In the genomic region with DNA sequence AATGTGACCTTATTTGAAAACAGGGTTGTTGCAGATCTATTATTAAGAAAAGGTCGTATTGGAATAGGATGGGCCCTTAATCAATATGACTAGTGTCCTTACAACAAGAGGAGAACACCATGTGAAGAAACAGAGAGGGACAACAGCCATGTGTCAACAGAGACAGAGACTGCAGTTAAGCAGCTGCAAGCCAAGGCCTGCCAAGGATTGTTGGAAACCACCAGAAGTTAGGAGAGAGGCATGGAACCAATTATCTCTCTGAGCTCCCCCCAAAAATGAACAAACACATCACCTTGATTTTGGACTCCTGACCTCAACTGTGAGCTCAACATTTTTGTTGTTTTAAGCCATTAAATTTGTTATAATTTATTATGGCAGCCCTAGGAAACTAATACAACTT, we compare ENCODE assay signal across 23 cellular contexts.
"Had no signal": no experiment of that assay in that cellular context is flagged by ENCODE, and none has a peak within 500 bp of the region (broad histone marks: within the 10 kb centered on the region; RNA-seq: fewer than 3 reads in every experiment).

No MANE protein-coding gene starts in this region.

- H3K27ac Mint-ChIP-seq: endodermal cell; naive thymus-derived CD8-positive, alpha-beta T cell; stimulated activated memory B cell treated with anti-CD40 and anti-IgM and Interleukin-4, amounts not matched to agents 10 μg/mL and 1 μg/mL and 100 μg/mL, for 72 hours; stimulated activated naive CD8-positive, alpha-beta T cell treated with anti-CD3 and anti-CD28 coated beads, Interleukin-15, Interleukin-2, amounts not matched to agents 100 ng/mL and 50 ng/mL, for 24 hours had no signal

- H3K4me1 Mint-ChIP-seq: naive thymus-derived CD8-positive, alpha-beta T cell; stimulated activated memory B cell treated with anti-CD40 and anti-IgM and Interleukin-4, amounts not matched to agents 10 μg/mL and 1 μg/mL and 100 μg/mL, for 72 hours had no signal

- H3K4me1 ChIP-seq: gastroesophageal sphincter, psoas muscle, right lobe of liver, spleen, upper lobe of left lung, vagina had no signal

- DNase-seq: effector CD4-positive, alpha-beta T cell; endodermal cell; erythroblast; foreskin fibroblast; glutamatergic neuron; islet precursor cell; mammary epithelial cell; naive thymus-derived CD8-positive, alpha-beta T cell; psoas muscle; retina; right lobe of liver; spleen; stimulated activated CD4-positive, alpha-beta T cell treated with anti-CD3 and anti-CD28 coated beads, Interleukin-15, amount 100 ng/mL, for 24 hours; stimulated activated CD4-positive, alpha-beta T cell treated with anti-CD3 and anti-CD28 coated beads, Interleukin-1b, Interleukin-23, amount 100 ng/mL, for 48 hours; stimulated activated CD4-positive, alpha-beta T cell treated with anti-CD3 and anti-CD28 coated beads, Interleukin-4, amount 100 ng/mL, for 24 hours; tibial artery; upper lobe of left lung had no signal

- H3K4me3 Mint-ChIP-seq: endodermal cell; naive thymus-derived CD8-positive, alpha-beta T cell; stimulated activated memory B cell treated with anti-CD40 and anti-IgM and Interleukin-4, amounts not matched to agents 10 μg/mL and 1 μg/mL and 100 μg/mL, for 72 hours; stimulated activated naive CD8-positive, alpha-beta T cell treated with anti-CD3 and anti-CD28 coated beads, Interleukin-15, Interleukin-2, amounts not matched to agents 100 ng/mL and 50 ng/mL, for 24 hours had no signal

- ATAC-seq: gastroesophageal sphincter; left lobe of liver; naive thymus-derived CD8-positive, alpha-beta T cell; psoas muscle; stimulated activated memory B cell treated with anti-CD40 and anti-IgM and Interleukin-4, amounts not matched to agents 10 μg/mL and 1 μg/mL and 100 μg/mL, for 72 hours had no signal

- H3K27me3 Mint-ChIP-seq: stimulated activated memory B cell treated with anti-CD40 and anti-IgM and Interleukin-4, amounts not matched to agents 10 μg/mL and 1 μg/mL and 100 μg/mL, for 72 hours; stimulated activated naive CD8-positive, alpha-beta T cell treated with anti-CD3 and anti-CD28 coated beads, Interleukin-15, Interleukin-2, amounts not matched to agents 100 ng/mL and 50 ng/mL, for 24 hours had no signal

- H3K4me3 ChIP-seq: gastroesophageal sphincter, psoas muscle, right lobe of liver, spleen, tibial artery, upper lobe of left lung, vagina had no signal

- H3K36me3 Mint-ChIP-seq: stimulated activated memory B cell treated with anti-CD40 and anti-IgM and Interleukin-4, amounts not matched to agents 10 μg/mL and 1 μg/mL and 100 μg/mL, for 72 hours had no signal

- H3K9me3 ChIP-seq: neutrophil, psoas muscle, right lobe of liver, vagina had no signal

- H3K36me3 ChIP-seq: gastroesophageal sphincter, neutrophil, right lobe of liver, spleen, upper lobe of left lung, vagina had no signal

- H3K27ac ChIP-seq: gastroesophageal sphincter, neutrophil, psoas muscle, right lobe of liver, spleen, tibial artery, upper lobe of left lung, vagina had no signal

- H3K27me3 ChIP-seq: gastroesophageal sphincter, neutrophil, right lobe of liver, spleen, tibial artery, upper lobe of left lung, vagina had no signal
